In the genomic region with DNA sequence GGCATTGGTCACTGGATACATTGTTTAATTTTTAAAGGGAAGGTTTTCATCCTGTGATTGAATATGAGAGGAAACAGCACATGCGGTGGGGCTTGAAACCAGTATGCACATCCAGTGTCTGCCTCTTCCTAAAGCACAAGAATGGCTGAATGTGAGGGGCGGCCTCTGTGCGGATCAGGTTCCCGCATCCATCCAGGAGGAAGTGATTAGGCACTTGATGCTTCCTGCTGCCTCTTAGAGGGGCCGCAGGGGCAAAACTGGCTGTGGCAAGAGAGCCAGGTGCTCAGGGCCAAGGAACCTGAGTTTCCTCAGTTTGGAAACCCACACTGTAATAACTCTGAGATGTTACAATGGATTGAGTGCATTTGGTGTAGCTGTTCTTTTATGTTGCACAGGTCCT, we compare ENCODE assay signal across 33 cellular contexts. TPM values are rescaled to one million over a fixed set of nuclear protein-coding genes. Genes with fewer than 3 reads are reported as not detected.
"Had no signal": no experiment of that assay in that cellular context is flagged by ENCODE, and none has a peak within 500 bp of the region (broad histone marks: within the 10 kb centered on the region; RNA-seq: fewer than 3 reads in every experiment).

No MANE protein-coding gene starts in this region.

- H3K9me3 Mint-ChIP-seq: activated CD4-positive, alpha-beta memory T cell treated with anti-CD3 and anti-CD28 coated beads, Interleukin-2, amount 10 ng/mL, durations not matched to agents 7 days and 5 days; activated naive CD4-positive, alpha-beta T cell treated with anti-CD3 and anti-CD28 coated beads, Interleukin-2, amount 10 ng/mL, durations not matched to agents 7 days and 5 days; activated naive CD8-positive, alpha-beta T cell treated with anti-CD3 and anti-CD28 coated beads, Interleukin-2, amount 50 U/mL, for 24 hours; brain had no signal

- H3K4me3 Mint-ChIP-seq: activated CD4-positive, alpha-beta memory T cell treated with anti-CD3 and anti-CD28 coated beads, Interleukin-2, amount 10 ng/mL, durations not matched to agents 7 days and 5 days; activated CD8-positive, alpha-beta memory T cell treated with anti-CD3 and anti-CD28 coated beads, Interleukin-2, amount 10 ng/mL, durations not matched to agents 7 days and 5 days; activated naive CD4-positive, alpha-beta T cell treated with anti-CD3 and anti-CD28 coated beads, Interleukin-2, amount 10 ng/mL, durations not matched to agents 7 days and 5 days; activated naive CD8-positive, alpha-beta T cell; activated naive CD8-positive, alpha-beta T cell treated with anti-CD3 and anti-CD28 coated beads, Interleukin-2, amount 50 U/mL, for 24 hours; brain had no signal

- H3K4me1 Mint-ChIP-seq: activated CD4-positive, alpha-beta memory T cell treated with anti-CD3 and anti-CD28 coated beads, Interleukin-2, amount 10 ng/mL, durations not matched to agents 7 days and 5 days; activated CD8-positive, alpha-beta memory T cell treated with anti-CD3 and anti-CD28 coated beads, Interleukin-2, amount 10 ng/mL, durations not matched to agents 7 days and 5 days; activated naive CD4-positive, alpha-beta T cell treated with anti-CD3 and anti-CD28 coated beads, Interleukin-2, amount 10 ng/mL, durations not matched to agents 7 days and 5 days; activated naive CD8-positive, alpha-beta T cell treated with anti-CD3 and anti-CD28 coated beads, Interleukin-2, amount 50 U/mL, for 24 hours; brain had no signal

- H3K27ac ChIP-seq: PC-9, WERI-Rb-1 had no signal

- H3K36me3 Mint-ChIP-seq: activated CD8-positive, alpha-beta memory T cell treated with anti-CD3 and anti-CD28 coated beads, Interleukin-2, amount 10 ng/mL, durations not matched to agents 7 days and 5 days; activated naive CD4-positive, alpha-beta T cell treated with anti-CD3 and anti-CD28 coated beads, Interleukin-2, amount 10 ng/mL, durations not matched to agents 7 days and 5 days; activated naive CD8-positive, alpha-beta T cell; brain had no signal

- H2AFZ ChIP-seq: PC-9 had no signal

- H3K4me2 ChIP-seq: PC-9 had no signal

- H3K27ac Mint-ChIP-seq: activated CD4-positive, alpha-beta memory T cell treated with anti-CD3 and anti-CD28 coated beads, Interleukin-2, amount 10 ng/mL, durations not matched to agents 7 days and 5 days; activated CD8-positive, alpha-beta memory T cell treated with anti-CD3 and anti-CD28 coated beads, Interleukin-2, amount 10 ng/mL, durations not matched to agents 7 days and 5 days; activated naive CD4-positive, alpha-beta T cell treated with anti-CD3 and anti-CD28 coated beads, Interleukin-2, amount 10 ng/mL, durations not matched to agents 7 days and 5 days; activated naive CD8-positive, alpha-beta T cell; activated naive CD8-positive, alpha-beta T cell treated with anti-CD3 and anti-CD28 coated beads, Interleukin-2, amount 50 U/mL, for 24 hours; brain had no signal

- DNase-seq: activated CD4-positive, alpha-beta memory T cell treated with anti-CD3 and anti-CD28 coated beads, Interleukin-2, amount 10 ng/mL, durations not matched to agents 7 days and 5 days; activated CD4-positive, alpha-beta T cell treated with anti-CD3 and anti-CD28 coated beads for 1 hour; activated CD4-positive, alpha-beta T cell treated with anti-CD3 and anti-CD28 coated beads for 48 hours; activated CD4-positive, CD25-positive, alpha-beta regulatory T cell; activated CD8-positive, alpha-beta memory T cell treated with anti-CD3 and anti-CD28 coated beads for 24 hours; activated CD8-positive, alpha-beta memory T cell treated with anti-CD3 and anti-CD28 coated beads, Interleukin-2, amount 50 U/mL, for 48 hours; activated effector memory CD4-positive, alpha-beta T cell treated with Interleukin-2 at 50 U/mL for 16 hours; activated naive CD4-positive, alpha-beta T cell treated with anti-CD3 and anti-CD28 coated beads, Interleukin-2, amount 10 ng/mL, durations not matched to agents 7 days and 5 days; activated naive CD8-positive, alpha-beta T cell treated with anti-CD3 and anti-CD28 coated beads, Interleukin-2, amount 50 U/mL, for 24 hours; activated T-cell treated with anti-CD3 and anti-CD28 coated beads, Interleukin-2, amount 50 U/mL, for 48 hours; anterior cingulate cortex; caudate nucleus; NCI-H1092 treated with DMSO at 0.1 percent for 48 hours; NCI-H146; NCI-H187 treated with DMSO at 0.1 percent for 48 hours; NCI-H2081; NCI-H226; NCI-H446 treated with DMSO at 0.1 percent for 48 hours; NCI-H524; NCI-H69; PC-9; Right ventricle myocardium superior; SW 1271; T-helper 1 cell; T-helper 2 cell; T-helper 9 cell; WERI-Rb-1 had no signal

- H3K36me3 ChIP-seq: WERI-Rb-1 had no signal

- H3K4me3 ChIP-seq: K562, PC-9 had no signal

RNA-seq across cellular contexts. Expression of gene THNSL2, which starts 48.8 kb away (rescaled TPM):
- total RNA-seq: activated CD4-positive, alpha-beta memory T cell treated with anti-CD3 and anti-CD28 coated beads, Interleukin-2, amount 10 ng/mL, durations not matched to agents 7 days and 5 days; K562; M059J; OCI-LY7 had no signal
- polyA plus RNA-seq: K562 had no signal
